Comparison of ENCODE assay signal across 8 cellular contexts in the genomic region with DNA sequence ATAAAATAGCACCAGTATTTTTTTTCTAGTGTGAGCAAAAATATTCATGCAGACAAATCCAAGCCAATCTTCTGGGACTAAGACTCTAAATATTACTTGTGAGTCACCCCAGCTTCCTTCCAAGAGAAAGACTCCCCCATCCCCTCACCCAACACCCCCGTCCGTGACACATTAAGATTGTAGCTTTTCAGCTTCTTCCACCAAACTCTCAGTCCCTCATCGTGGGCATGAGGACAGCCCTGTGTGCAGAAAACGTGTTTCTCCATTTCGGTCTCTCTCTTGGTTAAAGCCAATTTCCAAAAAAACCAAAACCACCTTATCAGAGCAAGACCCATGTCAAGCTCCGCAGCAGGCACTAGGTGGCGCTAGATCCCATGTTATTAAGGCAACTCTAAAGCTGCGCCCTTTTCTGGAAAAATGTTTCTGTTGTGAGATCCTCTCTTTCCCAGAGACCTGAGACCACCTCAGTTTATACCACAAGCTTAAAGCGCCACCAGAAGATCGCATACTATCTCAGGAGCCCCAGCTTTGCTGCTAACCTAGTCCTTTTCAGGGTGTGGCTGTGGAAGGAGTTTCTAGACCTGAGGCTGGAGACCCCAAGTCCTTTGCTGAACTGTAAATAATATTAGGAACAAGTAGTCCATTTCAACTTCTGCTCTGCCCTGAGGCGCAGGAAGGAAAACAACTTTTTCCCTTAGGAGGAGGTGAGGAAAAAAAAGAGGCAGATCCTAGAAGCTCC.
DNase-seq lines count a peak whose midpoint lies in the region; ATAC-seq and TF ChIP-seq lines count a peak whose summit lies in the region.

No MANE protein-coding gene starts in this region.

- no peaks in the 10 kb centered on the region for H3K9me3 ChIP-seq in smooth muscle cell (replicated peaks; ENCODE audit: low read depth)

- no peaks in the 10 kb centered on the region for H3K27me3 ChIP-seq in smooth muscle cell (ENCODE audit: low read depth)

- no peaks in the 10 kb centered on the region for H3K79me2 ChIP-seq in smooth muscle cell (ENCODE audit: low read depth)

- TF ChIP-seq CTCF in WI38 (IDR thresholded peaks at IDR 0.05; ENCODE audit: low read depth, low read length) (peak; percentile 80), cardiac fibroblast (IDR thresholded peaks at IDR 0.05; ENCODE audit: low read depth, low read length) (peak; percentile 85), smooth muscle cell (IDR thresholded peaks at IDR 0.05; ENCODE audit: borderline replicate concordance, insufficient read depth, poor library complexity, severe bottlenecking) (peak; percentile 96)

- H4K20me1 ChIP-seq in smooth muscle cell (ENCODE audit: low read depth): no peaks in the 10 kb centered on the region

- no peaks in the 10 kb centered on the region for H3F3A ChIP-seq in smooth muscle cell (ENCODE audit: low read depth)

- H3K4me2 ChIP-seq in smooth muscle cell: peak overlapping the region; percentile 89

- H3K9ac ChIP-seq in smooth muscle cell (ENCODE audit: low read depth): no peak overlapping the region

- H3K4me1 ChIP-seq in smooth muscle cell (ENCODE audit: low read depth): peaks cover 18% of the 10 kb centered on the region

- H3K4me3 ChIP-seq in WI38 (ENCODE audit: low read depth, low read length): peak overlapping the region; percentile 33
- H3K4me3 ChIP-seq in cardiac fibroblast (replicated peaks in 1 of 2; ENCODE audit: low read depth in 2 of 2, low read length in 2 of 2): peak overlapping the region; percentile 27 to 53
- H3K4me3 ChIP-seq in smooth muscle cell: peak overlapping the region; percentile 53

- WGBS in smooth muscle cell (ENCODE audit: low lambda C conversion rate): 15% methylated on average over 11 of the region's 11 CpGs

- peak; percentile 54 to 70 (median 63) for DNase-seq in activated CD4-positive, CD25-positive, alpha-beta regulatory T cell (lab: John Stamatoyannopoulos, UW)
- DNase-seq in NCI-H2227 (lab: John Stamatoyannopoulos, UW; ENCODE audit: unreplicated experiment) (peak; percentile 93), cardiac fibroblast (ENCODE audit: low read depth in 2 of 2) (peak; percentile 94 to 95), iris pigment epithelial cell (ENCODE audit: low read depth) (peak; percentile 84), smooth muscle cell (lab: John Stamatoyannopoulos, UW; ENCODE audit: unreplicated experiment) (peak; percentile 50)

- H3K27ac ChIP-seq in smooth muscle cell (ENCODE audit: low read depth): peak overlapping the region; percentile 65

- no peak for ATAC-seq in activated CD4-positive, CD25-positive, alpha-beta regulatory T cell treated with anti-CD3 and anti-CD28 coated beads, Interleukin-2, amount 50 U/mL, for 24 hours
- no peak for ATAC-seq in GM21360 (IDR thresholded peaks at IDR 0.05; ENCODE audit: unreplicated experiment)

- peak overlapping the region; percentile 81 for H2AFZ ChIP-seq in smooth muscle cell (ENCODE audit: low read depth)

- no peaks in the 10 kb centered on the region for H3K36me3 ChIP-seq in smooth muscle cell (ENCODE audit: low read depth)
